ENCODE assay signal across 8 cellular contexts in the genomic region with DNA sequence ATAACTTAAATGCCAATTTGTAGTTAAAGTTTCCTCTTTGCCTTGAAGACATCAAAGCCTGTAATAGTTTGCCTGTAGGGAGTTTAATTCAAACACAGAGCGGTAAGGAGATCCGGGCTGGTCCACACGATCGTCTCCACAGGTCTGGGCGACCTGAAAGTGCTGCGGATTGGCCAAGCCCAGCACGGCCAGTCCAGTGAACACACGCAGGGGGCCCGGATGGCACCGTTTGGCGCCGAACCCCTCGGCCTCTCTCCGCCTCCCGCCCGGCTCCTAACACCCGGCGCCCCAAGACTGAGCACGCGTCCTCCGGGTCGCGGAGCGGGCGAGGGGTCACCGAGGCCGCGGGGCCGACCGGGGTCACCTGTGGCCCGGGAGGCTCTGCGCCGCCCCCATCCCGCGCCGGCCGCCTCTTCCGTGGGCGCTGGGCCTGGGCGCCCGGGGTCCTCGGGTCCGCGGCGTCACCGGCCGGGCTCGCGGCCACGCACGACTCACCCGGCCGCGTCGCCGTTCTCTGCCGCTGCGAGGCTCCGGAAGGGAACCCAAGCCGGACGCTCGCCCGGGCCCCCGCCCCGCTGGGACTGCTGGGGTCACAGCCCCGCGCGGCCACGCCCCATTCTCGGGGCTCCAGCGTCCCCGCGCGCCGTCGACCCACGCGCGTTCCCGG. TPM values are rescaled to one million over a fixed set of nuclear protein-coding genes. Genes with fewer than 3 reads are reported as not detected.
A peak's percentile ranks its signal among the peaks of the same experiment; 100 is the strongest.
DNase-seq lines count a peak whose midpoint lies in the region; ATAC-seq, FAIRE-seq and TF ChIP-seq lines count a peak whose summit lies in the region.

No MANE protein-coding gene starts in this region.

- H3K4me3 ChIP-seq in pancreas = peak overlapping the region; percentile 47 to 90 (median 71)
- peak overlapping the region; percentile 74 to 75 for H3K4me3 ChIP-seq in aorta (ENCODE audit: low read length in 2 of 2)

- H3K27me3 ChIP-seq in pancreas (no peaks in the 10 kb centered on the region), aorta (ENCODE audit: control insufficient read depth in 1 of 2, insufficient read depth in 2 of 2, low read length in 1 of 2) (no peaks in the 10 kb centered on the region)

- peak; percentile 45; the same call in 1 of the 2 replicates for TF ChIP-seq POLR2A in H54 (IDR thresholded peaks at IDR 0.05; ENCODE audit: low read depth, low read length)

- TF ChIP-seq CTCF in pancreas (IDR thresholded peaks at IDR 0.05) = no peak

- FAIRE-seq in H54 (lab: Jason Lieb, UNC) (no peak), pancreas (lab: Jason Lieb, UNC) (no peak)

- H3K9me3 ChIP-seq in pancreas (no peaks in the 10 kb centered on the region), aorta (ENCODE audit: control insufficient read depth, low read length) (no peaks in the 10 kb centered on the region)

- peak overlapping the region; percentile 87 to 97 (median 95) for H3K27ac ChIP-seq in pancreas
- H3K27ac ChIP-seq in aorta (ENCODE audit: low read depth in 1 of 2, low read length in 2 of 2) = peak overlapping the region; percentile 26 to 79

- DNase-seq in 8988T = peak; percentile 56
- peak; percentile 56 for DNase-seq in H54 (ENCODE audit: insufficient read length, low spot score)
- peak; percentile 5 for DNase-seq in T follicular helper cell (ENCODE audit: low read depth)
- DNase-seq in amygdala (lab: John Stamatoyannopoulos, UW) = peak in 42 of 56 donors; percentile 36 to 85 (median 72)
- DNase-seq in left cardiac atrium = peak; percentile 89
- peak; percentile 71 to 89 (median 80) for DNase-seq in pancreas
- DNase-seq in aorta = peak; percentile 91 to 94

- ATAC-seq in left cardiac atrium (peak; percentile 90 to 91), pancreas (peak; percentile 76 to 88 (median 80)), aorta (ENCODE audit: low FRiP score) (peak; percentile 86), GM18870 (IDR thresholded peaks at IDR 0.05; ENCODE audit: unreplicated experiment) (no peak)

- no peaks in the 10 kb centered on the region for H3K36me3 ChIP-seq in pancreas
- H3K36me3 ChIP-seq in aorta (ENCODE audit: control insufficient read depth in 1 of 2, insufficient read depth in 2 of 2, low read length in 1 of 2) = no peaks in the 10 kb centered on the region

- WGBS in pancreas, 2 donors = 0% methylated on average over 17 to 80 of the region's 80 CpGs
- 0% methylated on average over 68 to 80 of the region's 80 CpGs for WGBS in aorta, 2 donors

- intact Hi-C loops in left cardiac atrium (cut with DNase I) = loop anchor here in 1 of 2 donors (2.0 kb wide), 1 partner anchor 18 kb away; no protein-coding TSS in a partner anchor
- intact Hi-C loops in pancreas (cut with DNase I) = no loop called here
- intact Hi-C loops in aorta (cut with DNase I) = loop anchor here in 1 of 2 donors (2.0 kb wide), 1 partner anchor 18 kb away; no protein-coding TSS in a partner anchor

- H3K4me1 ChIP-seq in pancreas (peaks cover 0 to 14% (median 8%) of the 10 kb centered on the region in 3 donors), aorta (ENCODE audit: control insufficient read depth in 1 of 2, insufficient read depth in 2 of 2, low read length in 2 of 2) (no peaks in the 10 kb centered on the region)

RNA-seq across cellular contexts. Expression of a gene that starts 0.5 kb away (rescaled TPM):
- total RNA-seq in left cardiac atrium = 100 to 1,000 TPM; 218 to 225 TPM
- 100 to 1,000 TPM in 2 of 6 donors, 10 to 100 TPM in 4; 77.7 to 110 (median 97.3) TPM for total RNA-seq in pancreas
- polyA plus RNA-seq in pancreas = 100 to 1,000 TPM; 108 to 193 TPM
- total RNA-seq in aorta = 100 to 1,000 TPM; 111 to 132 TPM
- polyA plus RNA-seq in aorta = 100 to 1,000 TPM; 174 to 243 TPM

RNA-seq across cellular contexts. Expression of a gene that starts 28.8 kb away (rescaled TPM):
- total RNA-seq in left cardiac atrium = 10 to 100 TPM; 46.2 to 53.8 TPM
- 10 to 100 TPM; 12.7 to 21.6 (median 18.0) TPM for total RNA-seq in pancreas
- polyA plus RNA-seq in pancreas = 10 to 100 TPM; 21.2 to 23.0 TPM
- total RNA-seq in aorta = 10 to 100 TPM; 23.2 to 40.3 TPM
- 10 to 100 TPM; 58.6 to 58.9 TPM for polyA plus RNA-seq in aorta

Comparison
In these comparisons a context has a peak if more than half of its experiments do, and no peak if none do; other contexts are left out.
1. DNase-seq: peak in every context shown above with its lines; median percentile 92 in aorta; 89 in left cardiac atrium; 80 in pancreas; 72 in amygdala; 56 in 8988T; 56 in H54; 5 in T follicular helper cell.